ENCODE assay signal across 26 cellular contexts in genomic region chr2:235939471-235939870, GRCh38.
DNase-seq lines count a peak whose midpoint lies in the region; ATAC-seq and TF ChIP-seq lines count a peak whose summit lies in the region.
"Had no signal": no experiment of that assay in that cellular context is flagged by ENCODE, and none has a peak within 500 bp of the region (broad histone marks: within the 10 kb centered on the region; RNA-seq: fewer than 3 reads in every experiment).

No MANE protein-coding gene starts in this region.

- no peaks in the 10 kb centered on the region for H3K36me3 ChIP-seq in sigmoid colon
- H3K36me3 ChIP-seq: thoracic aorta had no signal

- H3K9me3 Mint-ChIP-seq in endothelial cell (ENCODE audit: unreplicated experiment): no peaks in the 10 kb centered on the region

- H3K4me3 Mint-ChIP-seq in endothelial cell (ENCODE audit: unreplicated experiment): no peak overlapping the region
- H3K4me3 Mint-ChIP-seq: activated B cell treated with CpG ODN at 0.5 μM for 24 hours; activated CD4-positive, alpha-beta memory T cell treated with anti-CD3 and anti-CD28 coated beads for 36 hours; CD4-positive, alpha-beta T cell; effector memory CD8-positive, alpha-beta T cell; stimulated activated naive B cell treated with anti-CD40 and anti-IgM and Interleukin-4, amounts not matched to agents 10 μg/mL and 1 μg/mL and 100 μg/mL, for 72 hours had no signal

- intact Hi-C loops in sigmoid colon (cut with DNase I): no loop called here
- intact Hi-C loops in Right ventricle myocardium superior (cut with DNase I): no loop called here

- no peak overlapping the region for H3K27ac Mint-ChIP-seq in endothelial cell (ENCODE audit: unreplicated experiment)
- H3K27ac Mint-ChIP-seq: activated B cell treated with CpG ODN at 0.5 μM for 24 hours; activated CD4-positive, alpha-beta memory T cell treated with anti-CD3 and anti-CD28 coated beads for 36 hours; CD4-positive, alpha-beta T cell; stimulated activated naive B cell treated with anti-CD40 and anti-IgM and Interleukin-4, amounts not matched to agents 10 μg/mL and 1 μg/mL and 100 μg/mL, for 72 hours had no signal

- TF ChIP-seq EP300 in sigmoid colon (IDR thresholded peaks at IDR 0.05): no peak

- TF ChIP-seq POLR2A in sigmoid colon (IDR thresholded peaks at IDR 0.05): no peak

- TF ChIP-seq CTCF in sigmoid colon (IDR thresholded peaks at IDR 0.05) (no peak), endothelial cell (IDR thresholded peaks at IDR 0.05; ENCODE audit: unreplicated experiment) (no peak)

- 90 to 95% methylated on average over 6 of the region's 6 CpGs for WGBS in sigmoid colon, 2 donors

- no peaks in the 10 kb centered on the region for H3K27me3 ChIP-seq in sigmoid colon
- H3K27me3 ChIP-seq: left lung, Peyer's patch had no signal

- H3K4me1 Mint-ChIP-seq in endothelial cell (ENCODE audit: unreplicated experiment): no peaks in the 10 kb centered on the region
- H3K4me1 Mint-ChIP-seq: activated B cell treated with CpG ODN at 0.5 μM for 24 hours; stimulated activated naive B cell treated with anti-CD40 and anti-IgM and Interleukin-4, amounts not matched to agents 10 μg/mL and 1 μg/mL and 100 μg/mL, for 72 hours had no signal

- H3K36me3 Mint-ChIP-seq in endothelial cell (ENCODE audit: low read depth, unreplicated experiment): peaks cover 21% of the 10 kb centered on the region
- H3K36me3 Mint-ChIP-seq: activated CD4-positive, alpha-beta memory T cell treated with anti-CD3 and anti-CD28 coated beads for 36 hours; stimulated activated naive B cell treated with anti-CD40 and anti-IgM and Interleukin-4, amounts not matched to agents 10 μg/mL and 1 μg/mL and 100 μg/mL, for 72 hours had no signal

- peak; percentile 76 for DNase-seq in EH (ENCODE audit: low read depth)
- peak; percentile 36 for DNase-seq in amniotic epithelial cell (ENCODE audit: low read depth)
- peak; percentile 7 for DNase-seq in glomerular visceral epithelial cell (ENCODE audit: extremely low spot score)
- DNase-seq in sigmoid colon: peak; percentile 34
- DNase-seq in endothelial cell (ENCODE audit: low spot score): no peak
- no peak for DNase-seq in NK-92 (lab: John Stamatoyannopoulos, UW; ENCODE audit: unreplicated experiment)
- no peak for DNase-seq in midbrain (lab: John Stamatoyannopoulos, UW)
- DNase-seq in Right ventricle myocardium superior: no peak
- DNase-seq: activated B cell treated with CpG ODN at 0.5 μM for 24 hours; activated CD4-positive, alpha-beta memory T cell treated with anti-CD3 and anti-CD28 coated beads for 36 hours; activated T-cell treated with anti-CD3 and anti-CD28 coated beads for 4 hours; amniotic stem cell; CD4-positive, alpha-beta T cell; DMS 273 treated with DMSO at 0.1 percent for 48 hours; effector memory CD8-positive, alpha-beta T cell; KG1; left lung; mucosa of descending colon; NCI-H2081 treated with DMSO at 0.1 percent for 48 hours; NCI-H446 treated with DMSO at 0.1 percent for 48 hours; NK-92 treated with Interleukin-12 subunit alpha and Interleukin-12 subunit beta, amount 100 ng/mL, for 24 hours; occipital lobe; retina; stimulated activated naive B cell treated with anti-CD40 and anti-IgM and Interleukin-4, amounts not matched to agents 10 μg/mL and 1 μg/mL and 100 μg/mL, for 72 hours had no signal

- H3K9me3 ChIP-seq in sigmoid colon: peaks cover 0 to 3% (median 0%) of the 10 kb centered on the region in 4 donors
- H3K9me3 ChIP-seq: left lung, mucosa of descending colon, Peyer's patch, thoracic aorta had no signal

- H3K4me1 ChIP-seq in sigmoid colon: peaks cover 0 to 7% (median 0%) of the 10 kb centered on the region in 4 donors
- H3K4me1 ChIP-seq: left lung, Peyer's patch had no signal

- H3K4me3 ChIP-seq in sigmoid colon: no peak overlapping the region
- H3K4me3 ChIP-seq: left lung, mucosa of descending colon, Peyer's patch, thoracic aorta had no signal

- peaks cover 12% of the 10 kb centered on the region for H3K27me3 Mint-ChIP-seq in endothelial cell (ENCODE audit: unreplicated experiment)
- H3K27me3 Mint-ChIP-seq: activated B cell treated with CpG ODN at 0.5 μM for 24 hours; effector memory CD8-positive, alpha-beta T cell had no signal

- no peak overlapping the region for H3K27ac ChIP-seq in sigmoid colon
- H3K27ac ChIP-seq: left lung, thoracic aorta had no signal

- no peak for ATAC-seq in Right ventricle myocardium superior (ENCODE audit: poor library complexity)
- ATAC-seq: effector memory CD8-positive, alpha-beta T cell; stimulated activated naive B cell treated with anti-CD40 and anti-IgM and Interleukin-4, amounts not matched to agents 10 μg/mL and 1 μg/mL and 100 μg/mL, for 72 hours had no signal

Comparison
In these comparisons a context has a peak if more than half of its experiments do, and no peak if none do; other contexts are left out.
1. DNase-seq: peak in EH (single experiment), amniotic epithelial cell (single experiment), glomerular visceral epithelial cell (single experiment) and sigmoid colon (single experiment); none in endothelial cell (single experiment), NK-92 (single experiment), midbrain (single experiment) and Right ventricle myocardium superior (single experiment).